16 cellular contexts compared by ENCODE assay signal in the genomic region with DNA sequence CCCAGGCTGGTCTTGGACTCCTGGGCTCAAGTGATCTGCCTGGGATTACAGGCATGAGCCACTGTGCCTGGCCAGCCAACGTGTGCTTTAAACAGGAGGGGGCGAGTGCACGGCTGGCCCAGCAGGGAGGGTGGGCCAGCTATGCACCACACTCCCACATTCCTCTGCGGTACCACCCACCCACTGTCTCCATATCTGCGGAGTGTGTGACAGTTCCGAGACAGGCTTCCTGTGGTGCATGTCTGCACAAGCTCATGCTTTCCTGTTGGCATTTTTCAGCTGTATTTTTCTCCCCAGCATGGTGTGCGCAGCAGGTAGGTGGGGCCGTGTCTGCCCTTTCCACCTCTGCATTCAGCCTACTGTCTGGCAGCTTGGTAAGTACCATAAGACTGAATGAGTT.
DNase-seq lines count a peak whose midpoint lies in the region; ATAC-seq and TF ChIP-seq lines count a peak whose summit lies in the region.
"Had no signal": no experiment of that assay in that cellular context is flagged by ENCODE, and none has a peak within 500 bp of the region (broad histone marks: within the 10 kb centered on the region; RNA-seq: fewer than 3 reads in every experiment).

No MANE protein-coding gene starts in this region.

- TF ChIP-seq RAD21 in neural cell (conservative IDR thresholded peaks at IDR 0.05), result no peak

- no peak for DNase-seq in RWPE2 (ENCODE audit: low spot score)
- DNase-seq in type B pancreatic cell (ENCODE audit: extremely low spot score, unreplicated experiment), result no peak
- DNase-seq in NCI-H82 (lab: John Stamatoyannopoulos, UW), result no peak
- no peak for DNase-seq in ACHN
- DNase-seq in WTC11 (ENCODE audit: low spot score), result no peak
- DNase-seq: C1 segment of cervical spinal cord; CD8-positive, alpha-beta memory T cell; KG1; NCI-H1417 treated with DMSO at 0.1 percent for 48 hours; NCI-H187 treated with DMSO at 0.1 percent for 48 hours; NCI-H226; NCI-H524; PC-9 had no signal

- no peak for TF ChIP-seq CTCF in RWPE2 (IDR thresholded peaks at IDR 0.05; ENCODE audit: poor library complexity, severe bottlenecking)
- TF ChIP-seq CTCF in neural cell (IDR thresholded peaks at IDR 0.05; ENCODE audit: poor library complexity, severe bottlenecking), result no peak
- no peak for TF ChIP-seq CTCF in type B pancreatic cell (conservative IDR thresholded peaks at IDR 0.05)
- TF ChIP-seq CTCF in WTC11 (IDR thresholded peaks at IDR 0.05), result no peak

- H3K9me2 ChIP-seq in neural cell (ENCODE audit: insufficient read depth, low read length), result no peaks in the 10 kb centered on the region

- H3K36me3 Mint-ChIP-seq in type B pancreatic cell (no peaks in the 10 kb centered on the region), WTC11 (peaks cover 86% of the 10 kb centered on the region)

- H3K4me3 Mint-ChIP-seq in type B pancreatic cell, result peak overlapping the region; percentile 72
- no peak overlapping the region for H3K4me3 Mint-ChIP-seq in WTC11
- H3K4me3 Mint-ChIP-seq: CD8-positive, alpha-beta memory T cell had no signal

- H3K4me3 ChIP-seq in RWPE2 (ENCODE audit: severe bottlenecking) (no peak overlapping the region), neural cell (ENCODE audit: low read length) (no peak overlapping the region)
- H3K4me3 ChIP-seq: PC-9, SJSA1 had no signal

- peaks cover 11% of the 10 kb centered on the region for H3K27me3 Mint-ChIP-seq in type B pancreatic cell
- peaks cover 4% of the 10 kb centered on the region; the same call in 1 of the 2 replicates for H3K27me3 Mint-ChIP-seq in WTC11 (ENCODE audit: low read depth)

- no peaks in the 10 kb centered on the region for H4K20me1 ChIP-seq in neural cell (ENCODE audit: insufficient read depth)

- CTCF ChIA-PET in WTC11 (lab: Charles Lee), result no interaction called here

- no peak overlapping the region for H3K9ac ChIP-seq in neural cell (ENCODE audit: low read length)

- no peak overlapping the region for H2AFZ ChIP-seq in neural cell (ENCODE audit: low read depth, low read length)
- H2AFZ ChIP-seq: PC-9 had no signal

- peak overlapping the region; percentile 89 for H3K27ac ChIP-seq in RWPE2 (ENCODE audit: poor library complexity, severe bottlenecking)
- H3K27ac ChIP-seq in neural cell (ENCODE audit: low read length), result no peak overlapping the region
- H3K27ac ChIP-seq: PC-9, SJSA1 had no signal

- H3K9me3 ChIP-seq in RWPE2 (ENCODE audit: severe bottlenecking), result no peaks in the 10 kb centered on the region
- no peaks in the 10 kb centered on the region for H3K9me3 ChIP-seq in neural cell (ENCODE audit: low read length)

- H3K4me1 Mint-ChIP-seq in type B pancreatic cell (ENCODE audit: unreplicated experiment), result peaks cover 8% of the 10 kb centered on the region
- H3K4me1 Mint-ChIP-seq in WTC11, result no peaks in the 10 kb centered on the region
- H3K4me1 Mint-ChIP-seq: CD8-positive, alpha-beta memory T cell had no signal

- H3K9me3 Mint-ChIP-seq in type B pancreatic cell (peaks cover 4% of the 10 kb centered on the region), WTC11 (peaks cover 87% of the 10 kb centered on the region)

- no peaks in the 10 kb centered on the region for H3F3A ChIP-seq in neural cell (ENCODE audit: insufficient read depth, low read length, poor library complexity, severe bottlenecking)

- peaks cover 12% of the 10 kb centered on the region for H3K4me1 ChIP-seq in RWPE2 (ENCODE audit: insufficient read depth, poor library complexity, severe bottlenecking)
- H3K4me1 ChIP-seq: SJSA1 had no signal

- no peaks in the 10 kb centered on the region for H3K36me3 ChIP-seq in RWPE2 (ENCODE audit: low read depth)
- no peaks in the 10 kb centered on the region for H3K36me3 ChIP-seq in neural cell (ENCODE audit: insufficient read depth, low read length)
- H3K36me3 ChIP-seq: SJSA1 had no signal

- in situ Hi-C loops in ACHN (cut with HindIII; ENCODE audit: low pct_ligation_motif_present, low pct_unique_long_range_greater_than_20kb, low sequenced_read_pairs), result no loop called here

- TF ChIP-seq EP300 in neural cell (conservative IDR thresholded peaks at IDR 0.05; ENCODE audit: poor library complexity, severe bottlenecking), result no peak

- no peaks in the 10 kb centered on the region for H3K79me2 ChIP-seq in neural cell (replicated peaks; ENCODE audit: insufficient read depth, low read length)

- no peaks in the 10 kb centered on the region for H3K27me3 ChIP-seq in RWPE2 (ENCODE audit: insufficient read depth, poor library complexity, severe bottlenecking)
- H3K27me3 ChIP-seq in neural cell (ENCODE audit: insufficient read depth, low read depth, low read length), result no peaks in the 10 kb centered on the region
- H3K27me3 ChIP-seq: SJSA1 had no signal

- peak; percentile 76 for ATAC-seq in RWPE2 (ENCODE audit: low read depth)
- peak; percentile 75 for ATAC-seq in esophagus mucosa
- ATAC-seq in WTC11, result no peak

- H3K27ac Mint-ChIP-seq in type B pancreatic cell, result peak overlapping the region; percentile 86
- no peak overlapping the region for H3K27ac Mint-ChIP-seq in WTC11
- H3K27ac Mint-ChIP-seq: CD8-positive, alpha-beta memory T cell had no signal

- H3K4me2 ChIP-seq in neural cell (ENCODE audit: low read length), result no peak overlapping the region
- H3K4me2 ChIP-seq: PC-9 had no signal

- POLR2A ChIA-PET in WTC11 (lab: Charles Lee), result no interaction called here

TF ChIP-seq in neural cell, 6 proteins besides CTCF, POLR2A, EP300 and RAD21:
- peak; percentile 33 for TF ChIP-seq POLR2AphosphoS5 (IDR thresholded peaks at IDR 0.05)
- TF ChIP-seq SMC3 (conservative IDR thresholded peaks at IDR 0.05; ENCODE audit: poor library complexity), result no peak
- TF ChIP-seq, protein P1, sequence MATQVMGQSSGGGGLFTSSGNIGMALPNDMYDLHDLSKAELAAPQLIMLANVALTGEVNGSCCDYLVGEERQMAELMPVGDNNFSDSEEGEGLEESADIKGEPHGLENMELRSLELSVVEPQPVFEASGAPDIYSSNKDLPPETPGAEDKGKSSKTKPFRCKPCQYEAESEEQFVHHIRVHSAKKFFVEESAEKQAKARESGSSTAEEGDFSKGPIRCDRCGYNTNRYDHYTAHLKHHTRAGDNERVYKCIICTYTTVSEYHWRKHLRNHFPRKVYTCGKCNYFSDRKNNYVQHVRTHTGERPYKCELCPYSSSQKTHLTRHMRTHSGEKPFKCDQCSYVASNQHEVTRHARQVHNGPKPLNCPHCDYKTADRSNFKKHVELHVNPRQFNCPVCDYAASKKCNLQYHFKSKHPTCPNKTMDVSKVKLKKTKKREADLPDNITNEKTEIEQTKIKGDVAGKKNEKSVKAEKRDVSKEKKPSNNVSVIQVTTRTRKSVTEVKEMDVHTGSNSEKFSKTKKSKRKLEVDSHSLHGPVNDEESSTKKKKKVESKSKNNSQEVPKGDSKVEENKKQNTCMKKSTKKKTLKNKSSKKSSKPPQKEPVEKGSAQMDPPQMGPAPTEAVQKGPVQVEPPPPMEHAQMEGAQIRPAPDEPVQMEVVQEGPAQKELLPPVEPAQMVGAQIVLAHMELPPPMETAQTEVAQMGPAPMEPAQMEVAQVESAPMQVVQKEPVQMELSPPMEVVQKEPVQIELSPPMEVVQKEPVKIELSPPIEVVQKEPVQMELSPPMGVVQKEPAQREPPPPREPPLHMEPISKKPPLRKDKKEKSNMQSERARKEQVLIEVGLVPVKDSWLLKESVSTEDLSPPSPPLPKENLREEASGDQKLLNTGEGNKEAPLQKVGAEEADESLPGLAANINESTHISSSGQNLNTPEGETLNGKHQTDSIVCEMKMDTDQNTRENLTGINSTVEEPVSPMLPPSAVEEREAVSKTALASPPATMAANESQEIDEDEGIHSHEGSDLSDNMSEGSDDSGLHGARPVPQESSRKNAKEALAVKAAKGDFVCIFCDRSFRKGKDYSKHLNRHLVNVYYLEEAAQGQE (IDR thresholded peaks at IDR 0.05; ENCODE audit: borderline replicate concordance), result no peak
- no peak for TF ChIP-seq EZH2 (IDR thresholded peaks at IDR 0.05; ENCODE audit: borderline replicate concordance, insufficient read depth, low read length, poor library complexity, severe bottlenecking)
- TF ChIP-seq TAF1 (IDR thresholded peaks at IDR 0.05; ENCODE audit: low read depth), result no peak
- no peak for TF ChIP-seq MXI1 (conservative IDR thresholded peaks at IDR 0.05; ENCODE audit: poor library complexity, severe bottlenecking)

TF ChIP-seq in WTC11, 78 proteins besides CTCF, POLR2A, EP300 and RAD21 (continues in another document):
- TF ChIP-seq SMAD3 (CRISPR knock-in tag; IDR thresholded peaks at IDR 0.05; ENCODE audit: borderline replicate concordance) (no peak), ZNF423 (CRISPR knock-in tag; IDR thresholded peaks at IDR 0.05) (no peak), ZNF671 (CRISPR knock-in tag; IDR thresholded peaks at IDR 0.05) (no peak), TCF7 (CRISPR knock-in tag; IDR thresholded peaks at IDR 0.05; ENCODE audit: low read depth) (no peak), NR3C1 (CRISPR knock-in tag; conservative IDR thresholded peaks at IDR 0.05; ENCODE audit: low read depth) (no peak), JUN (CRISPR knock-in tag; IDR thresholded peaks at IDR 0.05) (no peak), GABPB1 (CRISPR knock-in tag; IDR thresholded peaks at IDR 0.05) (no peak), JAZF1 (CRISPR knock-in tag; IDR thresholded peaks at IDR 0.05) (no peak)
- TF ChIP-seq, protein P2, sequence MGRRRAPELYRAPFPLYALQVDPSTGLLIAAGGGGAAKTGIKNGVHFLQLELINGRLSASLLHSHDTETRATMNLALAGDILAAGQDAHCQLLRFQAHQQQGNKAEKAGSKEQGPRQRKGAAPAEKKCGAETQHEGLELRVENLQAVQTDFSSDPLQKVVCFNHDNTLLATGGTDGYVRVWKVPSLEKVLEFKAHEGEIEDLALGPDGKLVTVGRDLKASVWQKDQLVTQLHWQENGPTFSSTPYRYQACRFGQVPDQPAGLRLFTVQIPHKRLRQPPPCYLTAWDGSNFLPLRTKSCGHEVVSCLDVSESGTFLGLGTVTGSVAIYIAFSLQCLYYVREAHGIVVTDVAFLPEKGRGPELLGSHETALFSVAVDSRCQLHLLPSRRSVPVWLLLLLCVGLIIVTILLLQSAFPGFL (CRISPR knock-in tag; IDR thresholded peaks at IDR 0.05; ENCODE audit: borderline replicate concordance), result no peak
- TF ChIP-seq, protein P3, sequence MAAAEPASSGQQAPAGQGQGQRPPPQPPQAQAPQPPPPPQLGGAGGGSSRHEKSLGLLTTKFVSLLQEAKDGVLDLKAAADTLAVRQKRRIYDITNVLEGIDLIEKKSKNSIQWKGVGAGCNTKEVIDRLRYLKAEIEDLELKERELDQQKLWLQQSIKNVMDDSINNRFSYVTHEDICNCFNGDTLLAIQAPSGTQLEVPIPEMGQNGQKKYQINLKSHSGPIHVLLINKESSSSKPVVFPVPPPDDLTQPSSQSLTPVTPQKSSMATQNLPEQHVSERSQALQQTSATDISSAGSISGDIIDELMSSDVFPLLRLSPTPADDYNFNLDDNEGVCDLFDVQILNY (CRISPR knock-in tag; IDR thresholded peaks at IDR 0.05), result no peak
